In genomic region chr2:232502901-232503791, GRCh38 we compare ENCODE assay signal across 9 cellular contexts. TPM values are rescaled to one million over a fixed set of nuclear protein-coding genes. Genes with fewer than 3 reads are reported as not detected.
A peak's percentile ranks its signal among the peaks of the same experiment; 100 is the strongest.
DNase-seq lines count a peak whose midpoint lies in the region; ATAC-seq and TF ChIP-seq lines count a peak whose summit lies in the region.
"Had no signal": no experiment of that assay in that cellular context is flagged by ENCODE, and none has a peak within 500 bp of the region (broad histone marks: within the 10 kb centered on the region; RNA-seq: fewer than 3 reads in every experiment).

No MANE protein-coding gene starts in this region.

- no peak for TF ChIP-seq CTCF in heart right ventricle (IDR thresholded peaks at IDR 0.05)

- DNase-seq in activated naive CD4-positive, alpha-beta T cell treated with Interleukin-2 at 50 U/mL for 16 hours, result peak; percentile 44
- no peak for DNase-seq in activated naive CD4-positive, alpha-beta T cell (lab: John Stamatoyannopoulos, UW)
- DNase-seq in heart right ventricle (peak; percentile 29 to 44), KBM-7 (no peak), NCI-H1694 treated with DMSO at 0.1 percent for 48 hours (lab: John Stamatoyannopoulos, UW) (no peak)

- no peaks in the 10 kb centered on the region for H3K9me3 Mint-ChIP-seq in activated naive CD4-positive, alpha-beta T cell treated with anti-CD3 and anti-CD28 coated beads, Interleukin-2, amount 50 U/mL, for 24 hours

- WGBS in heart right ventricle, 2 donors, result 1 to 4% methylated on average over 72 to 76 of the region's 76 CpGs

- peak overlapping the region; percentile 7 for H3K9ac ChIP-seq in rectal smooth muscle tissue (ENCODE audit: low read length)

- peaks cover 6 to 59% (median 32%) of the 10 kb centered on the region in 7 donors for H3K27me3 ChIP-seq in heart right ventricle
- peaks cover 2% of the 10 kb centered on the region for H3K27me3 ChIP-seq in rectal smooth muscle tissue (ENCODE audit: control insufficient read depth, insufficient read depth, low read length)

- no peaks in the 10 kb centered on the region for H3K9me3 ChIP-seq in heart right ventricle

- H3K4me3 ChIP-seq in heart right ventricle (peak overlapping the region in 9 of 10 donors; percentile 43 to 60 (median 48)), rectal smooth muscle tissue (ENCODE audit: low read length) (peak overlapping the region; percentile 51)

- H3K27ac Mint-ChIP-seq in activated naive CD4-positive, alpha-beta T cell treated with anti-CD3 and anti-CD28 coated beads, Interleukin-2, amount 50 U/mL, for 24 hours, result no peak overlapping the region

- peaks cover 3 to 20% (median 9%) of the 10 kb centered on the region in 9 donors for H3K4me1 ChIP-seq in heart right ventricle
- no peaks in the 10 kb centered on the region for H3K4me1 ChIP-seq in rectal smooth muscle tissue (ENCODE audit: control insufficient read depth, insufficient read depth, low read length)

- H3K36me3 ChIP-seq in heart right ventricle (no peaks in the 10 kb centered on the region), rectal smooth muscle tissue (ENCODE audit: control insufficient read depth, insufficient read depth, low read length) (no peaks in the 10 kb centered on the region)

- peaks cover 12% of the 10 kb centered on the region for H3K27me3 Mint-ChIP-seq in activated naive CD4-positive, alpha-beta T cell treated with anti-CD3 and anti-CD28 coated beads, Interleukin-2, amount 50 U/mL, for 24 hours

- peak overlapping the region in 3 of 10 donors; percentile 22 to 40 (median 36) for H3K27ac ChIP-seq in heart right ventricle
- H3K27ac ChIP-seq in rectal smooth muscle tissue (ENCODE audit: low read depth, low read length), result no peak overlapping the region

- in situ Hi-C loops in KBM-7 (cut with MboI; ENCODE audit: low pct_unique_long_range_greater_than_20kb, low sequenced_read_pairs), result no loop called here

- H3K4me1 Mint-ChIP-seq in activated naive CD4-positive, alpha-beta T cell treated with anti-CD3 and anti-CD28 coated beads, Interleukin-2, amount 50 U/mL, for 24 hours, result peaks cover 4% of the 10 kb centered on the region

- H3K4me3 Mint-ChIP-seq in activated naive CD4-positive, alpha-beta T cell treated with anti-CD3 and anti-CD28 coated beads, Interleukin-2, amount 50 U/mL, for 24 hours, result peak overlapping the region; percentile 47

- intact Hi-C loops in heart right ventricle (cut with DNase I), result no loop called here

- peak; percentile 40 to 79 (median 64) for ATAC-seq in heart right ventricle
- no peak for ATAC-seq in GM21447 (IDR thresholded peaks at IDR 0.05; ENCODE audit: unreplicated experiment)

- H3K36me3 Mint-ChIP-seq in activated naive CD4-positive, alpha-beta T cell treated with anti-CD3 and anti-CD28 coated beads, Interleukin-2, amount 50 U/mL, for 24 hours, result no peaks in the 10 kb centered on the region

RNA-seq across cellular contexts. Expression of gene ECEL1, which starts 15.5 kb away (rescaled TPM):
- total RNA-seq in heart right ventricle, result under 1 TPM in 3 of 10 donors, not detected in 7; 0.23 to 0.46 (median 0.31) TPM
- polyA plus RNA-seq in heart right ventricle, result 1 to 10 TPM in 1 of 2 donors, not detected in 1; 1.5 TPM

RNA-seq across cellular contexts. Expression of gene PRSS56, which starts 17.0 kb away (rescaled TPM):
- total RNA-seq in heart right ventricle, result under 1 TPM in 3 of 10 donors, not detected in 7; 0.12 to 0.35 (median 0.23) TPM
- under 1 TPM in 1 of 2 donors, not detected in 1; 0.15 TPM for polyA plus RNA-seq in heart right ventricle
- total RNA-seq: T-helper 2 cell treated with Interferon-gamma antibody and Interleukin-4, amounts not matched to agents 100 ng/mL and 5 ng/mL, for 36 hours had no signal

RNA-seq across cellular contexts. Expression of gene CHRND, which starts 22.8 kb away (rescaled TPM):
- under 1 TPM in 3 of 10 donors, not detected in 7; 0.12 to 0.57 (median 0.21) TPM for total RNA-seq in heart right ventricle
- polyA plus RNA-seq in heart right ventricle, result under 1 TPM in 1 of 2 donors, not detected in 1; 0.03 TPM
- total RNA-seq: T-helper 2 cell treated with Interferon-gamma antibody and Interleukin-4, amounts not matched to agents 100 ng/mL and 5 ng/mL, for 36 hours had no signal

RNA-seq across cellular contexts. Expression of gene CHRNG, which starts 36.3 kb away (rescaled TPM):
- total RNA-seq in heart right ventricle, result not detected
- not detected for polyA plus RNA-seq in heart right ventricle
- total RNA-seq: T-helper 2 cell treated with Interferon-gamma antibody and Interleukin-4, amounts not matched to agents 100 ng/mL and 5 ng/mL, for 36 hours had no signal

RNA-seq across cellular contexts. Expression of gene ALPI, which starts 47.2 kb away (rescaled TPM):
- total RNA-seq in heart right ventricle, result not detected
- polyA plus RNA-seq in heart right ventricle, result not detected
- total RNA-seq: T-helper 2 cell treated with Interferon-gamma antibody and Interleukin-4, amounts not matched to agents 100 ng/mL and 5 ng/mL, for 36 hours had no signal

Comparison
In these comparisons a context has a peak if more than half of its experiments do, and no peak if none do; other contexts are left out.
1. DNase-seq: peak in activated naive CD4-positive, alpha-beta T cell treated with Interleukin-2 at 50 U/mL for 16 hours (single experiment) and heart right ventricle (2 of 2); none in activated naive CD4-positive, alpha-beta T cell (0 of 4), KBM-7 (single experiment) and NCI-H1694 treated with DMSO at 0.1 percent for 48 hours (single experiment).